ENCODE assay signal across 14 cellular contexts in the genomic region with DNA sequence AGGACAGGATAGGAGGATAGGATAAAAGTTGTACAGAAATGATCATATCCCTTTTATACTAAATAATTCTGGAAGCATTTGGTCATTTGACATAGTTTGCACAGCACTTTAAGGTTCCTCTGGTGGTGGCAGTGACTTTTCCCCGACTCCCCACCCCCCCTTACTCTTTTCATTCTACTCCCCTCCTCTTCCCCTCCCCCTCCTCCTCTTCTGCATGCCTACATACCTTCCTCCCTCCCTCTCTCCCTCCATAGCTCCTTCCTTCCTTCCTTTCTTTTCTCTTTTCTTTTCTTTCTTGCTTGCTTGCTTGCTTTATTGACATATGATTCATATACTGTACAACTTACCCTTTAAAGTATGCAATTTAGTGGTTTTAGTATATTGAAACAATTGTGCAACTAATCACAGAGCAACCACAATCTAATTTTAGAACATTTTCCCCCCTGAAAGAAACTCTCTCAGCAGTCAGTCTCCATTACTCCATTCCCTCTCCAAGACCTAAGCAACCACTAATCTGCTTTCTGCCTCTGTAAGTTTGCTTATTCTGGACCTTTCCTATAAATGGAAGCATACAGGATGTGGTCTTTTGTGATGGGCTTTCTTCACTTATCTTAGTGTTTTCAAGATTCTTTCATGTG.
DNase-seq lines count a peak whose midpoint lies in the region; TF ChIP-seq lines count a peak whose summit lies in the region.
"Had no signal": no experiment of that assay in that cellular context is flagged by ENCODE, and none has a peak within 500 bp of the region (broad histone marks: within the 10 kb centered on the region; RNA-seq: fewer than 3 reads in every experiment).

No MANE protein-coding gene starts in this region.

- H3K36me3 ChIP-seq in BLaER1 (no peaks in the 10 kb centered on the region), esophagus muscularis mucosa (no peaks in the 10 kb centered on the region)

- TF ChIP-seq CTCF in brain (conservative IDR thresholded peaks at IDR 0.05) (no peak), esophagus muscularis mucosa (IDR thresholded peaks at IDR 0.05) (no peak)

- H3K4me3 ChIP-seq in BLaER1 = no peak overlapping the region
- H3K4me3 ChIP-seq in esophagus muscularis mucosa = no peak overlapping the region
- H3K4me3 ChIP-seq: left ventricle myocardium inferior had no signal

- no peak for TF ChIP-seq EP300 in esophagus muscularis mucosa (IDR thresholded peaks at IDR 0.05)

- no peak for TF ChIP-seq POLR2A in esophagus muscularis mucosa (IDR thresholded peaks at IDR 0.05; ENCODE audit: low read depth)

- H3K4me1 ChIP-seq in BLaER1 (peaks cover 20% of the 10 kb centered on the region), esophagus muscularis mucosa (no peaks in the 10 kb centered on the region)

- H3K9me3 ChIP-seq in BLaER1 (no peaks in the 10 kb centered on the region), esophagus muscularis mucosa (no peaks in the 10 kb centered on the region)
- H3K9me3 ChIP-seq: left ventricle myocardium inferior had no signal

- H3K4me1 Mint-ChIP-seq in brain = peaks cover 41% of the 10 kb centered on the region

- DNase-seq in Kasumi-1 (lab: John Stamatoyannopoulos, UW) (peak; percentile 18), kidney tubule cell (ENCODE audit: low spot score) (peak; percentile 70), NCI-H1048 (lab: John Stamatoyannopoulos, UW) (no peak), esophagus muscularis mucosa (ENCODE audit: extremely low spot score) (no peak)
- DNase-seq in activated T-cell treated with anti-CD3 and anti-CD28 coated beads, Interleukin-2, amount 50 U/mL, for 1 hour = no peak
- no peak for DNase-seq in activated CD4-positive, alpha-beta T cell treated with anti-CD3 and anti-CD28 coated beads, Interleukin-2, amount 50 U/mL, for 48 hours
- DNase-seq: activated T-cell treated with anti-CD3 and anti-CD28 coated beads, Interleukin-2, amount 50 U/mL, for 72 hours; DMS153; effector CD4-positive, alpha-beta T cell; left ventricle myocardium inferior; NCI-H748 treated with DMSO at 0.1 percent for 48 hours; right cardiac atrium had no signal

- H3K27me3 Mint-ChIP-seq in brain = no peaks in the 10 kb centered on the region

- H3K27me3 ChIP-seq in BLaER1 (no peaks in the 10 kb centered on the region), esophagus muscularis mucosa (no peaks in the 10 kb centered on the region)

- peaks cover 7% of the 10 kb centered on the region for H3K36me3 Mint-ChIP-seq in brain

- no peaks in the 10 kb centered on the region for H3K9me3 Mint-ChIP-seq in brain
- H3K9me3 Mint-ChIP-seq: activated T-cell treated with anti-CD3 and anti-CD28 coated beads, Interleukin-2, amount 50 U/mL, for 72 hours had no signal

- no peak overlapping the region for H3K4me3 Mint-ChIP-seq in brain
- H3K4me3 Mint-ChIP-seq: activated T-cell treated with anti-CD3 and anti-CD28 coated beads, Interleukin-2, amount 50 U/mL, for 72 hours had no signal

- peak overlapping the region in 4 of 5 experiments; percentile 42 to 78 (median 63) for H3K27ac Mint-ChIP-seq in brain
- H3K27ac Mint-ChIP-seq: activated T-cell treated with anti-CD3 and anti-CD28 coated beads, Interleukin-2, amount 50 U/mL, for 72 hours had no signal

- peak overlapping the region; percentile 47 for H3K4me2 ChIP-seq in BLaER1

- intact Hi-C loops in esophagus muscularis mucosa (cut with DNase I) = no loop called here

- WGBS in esophagus muscularis mucosa = 25% methylated on average over 1 of the region's 1 CpG

- no peak overlapping the region for H3K9ac ChIP-seq in BLaER1

- H3K27ac ChIP-seq in BLaER1 (no peak overlapping the region), esophagus muscularis mucosa (replicated peaks in 1 of 4) (no peak overlapping the region)
- H3K27ac ChIP-seq: left ventricle myocardium inferior had no signal

- H4K20me1 ChIP-seq in BLaER1 = no peaks in the 10 kb centered on the region

Comparison
In these comparisons a context has a peak if more than half of its experiments do, and no peak if none do; other contexts are left out.
1. DNase-seq: peak in Kasumi-1 (2 of 2) and kidney tubule cell (single experiment); none in activated T-cell treated with anti-CD3 and anti-CD28 coated beads, Interleukin-2, amount 50 U/mL, for 1 hour (single experiment), activated CD4-positive, alpha-beta T cell treated with anti-CD3 and anti-CD28 coated beads, Interleukin-2, amount 50 U/mL, for 48 hours (0 of 2), NCI-H1048 (single experiment) and esophagus muscularis mucosa (single experiment).